In genomic region chr5:122701640-122702523, GRCh38 we compare ENCODE assay signal across 12 cellular contexts.
DNase-seq lines count a peak whose midpoint lies in the region; ATAC-seq and TF ChIP-seq lines count a peak whose summit lies in the region.
"Had no signal": no experiment of that assay in that cellular context is flagged by ENCODE, and none has a peak within 500 bp of the region (broad histone marks: within the 10 kb centered on the region; RNA-seq: fewer than 3 reads in every experiment).

No MANE protein-coding gene starts in this region.

- TF ChIP-seq CTCF in OCI-LY7 (conservative IDR thresholded peaks at IDR 0.05; ENCODE audit: low read length) (no peak), MCF 10A (IDR thresholded peaks at IDR 0.05; ENCODE audit: unreplicated experiment) (no peak)

- CTCF ChIA-PET in OCI-LY7 (lab: Charles Lee; ENCODE audit: unreplicated experiment) (interaction anchor here (0.6 kb wide), 2 partner anchors 40 to 696 kb away, joined by 3 to 4 read pairs; no protein-coding TSS in a partner anchor), MCF 10A (lab: Yijun Ruan, JAX) (interaction anchor here (0.9 to 4.2 kb wide), 8 partner anchors 8 to 665 kb away, joined by 3 to 74 read pairs (median 6); partner anchors contain the start of gene SNX2)

- in situ Hi-C loops in ACHN (cut with HindIII; ENCODE audit: low pct_ligation_motif_present, low pct_unique_long_range_greater_than_20kb, low sequenced_read_pairs): no loop called here

- H3K36me3 ChIP-seq in OCI-LY7 (ENCODE audit: insufficient read depth, low read length): no peaks in the 10 kb centered on the region
- H3K36me3 ChIP-seq: gastroesophageal sphincter, neutrophil had no signal

- H3K4me2 ChIP-seq in OCI-LY7 (ENCODE audit: low read length): peak overlapping the region; percentile 48

- H3K9me2 ChIP-seq in OCI-LY7 (ENCODE audit: insufficient read depth, low read length): no peaks in the 10 kb centered on the region

- no peak overlapping the region for H3K27ac Mint-ChIP-seq in MCF 10A (ENCODE audit: low read depth, unreplicated experiment)
- H3K27ac Mint-ChIP-seq: activated naive CD8-positive, alpha-beta T cell had no signal

- no peak overlapping the region for H3K27ac ChIP-seq in OCI-LY7 (ENCODE audit: low read depth, low read length, poor library complexity, severe bottlenecking)
- H3K27ac ChIP-seq: gastroesophageal sphincter, neutrophil had no signal

- DNase-seq in CD1c-positive myeloid dendritic cell (ENCODE audit: extremely low spot score) (peak; percentile 13), OCI-LY7 (ENCODE audit: low spot score) (peak; percentile 45), MCF 10A (ENCODE audit: unreplicated experiment) (no peak), ACHN (no peak), MV-4-11 (lab: John Stamatoyannopoulos, UW) (no peak), putamen (ENCODE audit: low spot score) (no peak)
- DNase-seq: Caco-2 had no signal

- peak overlapping the region; percentile 37; the same call in 1 of the 2 replicates for H2AFZ ChIP-seq in OCI-LY7 (ENCODE audit: low read length)

- intact Hi-C loops in OCI-LY7 (cut with micrococcal nuclease; ENCODE audit: unreplicated experiment) (loop anchor here (5.0 to 10.0 kb wide), 2 partner anchors 143 to 300 kb away; partner anchors contain the start of gene SNX24), MCF 10A (cut with micrococcal nuclease) (loop anchor here (10.0 kb wide), 2 partner anchors 183 to 663 kb away; no protein-coding TSS in a partner anchor)

- no peaks in the 10 kb centered on the region for H3K9me3 ChIP-seq in OCI-LY7 (ENCODE audit: low read length)
- H3K9me3 ChIP-seq: Caco-2, gastroesophageal sphincter, neutrophil had no signal

- no peak overlapping the region for H3K4me3 Mint-ChIP-seq in MCF 10A (ENCODE audit: unreplicated experiment)
- H3K4me3 Mint-ChIP-seq: activated naive CD8-positive, alpha-beta T cell had no signal

- H3K27me3 Mint-ChIP-seq in MCF 10A (ENCODE audit: insufficient read depth, unreplicated experiment): no peaks in the 10 kb centered on the region

- POLR2A ChIA-PET in OCI-LY7 (lab: Charles Lee): interaction anchor here (0.6 to 1.4 kb wide), 3 partner anchors 24 to 130 kb away, joined by 3 to 4 read pairs (median 3); no protein-coding TSS in a partner anchor
- POLR2A ChIA-PET in MCF 10A (lab: Yijun Ruan, JAX): interaction anchor here (0.7 kb wide), 1 partner anchor 194 kb away, joined by 3 read pairs; no protein-coding TSS in a partner anchor

- H3K79me2 ChIP-seq in OCI-LY7 (ENCODE audit: insufficient read depth, low read depth, low read length): no peaks in the 10 kb centered on the region

- peaks cover 23% of the 10 kb centered on the region for H3K4me1 ChIP-seq in OCI-LY7 (ENCODE audit: insufficient read depth, low read length, poor library complexity, severe bottlenecking)
- H3K4me1 ChIP-seq: gastroesophageal sphincter had no signal

- H3K4me3 ChIP-seq in OCI-LY7 (ENCODE audit: low read depth, low read length, poor library complexity, severe bottlenecking): no peak overlapping the region
- H3K4me3 ChIP-seq: gastroesophageal sphincter had no signal

- no peaks in the 10 kb centered on the region for H3K4me1 Mint-ChIP-seq in MCF 10A (ENCODE audit: insufficient read depth, unreplicated experiment)

- no TSS peak for BruUV-seq in OCI-LY7 (replicated peaks; lab: Mats Ljungman, UMichigan)
- BruUV-seq in MCF 10A (replicated peaks; lab: Mats Ljungman, UMichigan): no TSS peak

- H3K9me3 Mint-ChIP-seq in MCF 10A (ENCODE audit: unreplicated experiment): no peaks in the 10 kb centered on the region

- no peaks in the 10 kb centered on the region for H3K36me3 Mint-ChIP-seq in MCF 10A (ENCODE audit: insufficient read depth, unreplicated experiment)
- H3K36me3 Mint-ChIP-seq: activated naive CD8-positive, alpha-beta T cell had no signal

- ATAC-seq in GM19025 (IDR thresholded peaks at IDR 0.05; ENCODE audit: low read depth, unreplicated experiment) (peak; percentile 99), HG02852 (IDR thresholded peaks at IDR 0.05; ENCODE audit: unreplicated experiment) (peak; percentile 98)
- ATAC-seq: gastroesophageal sphincter had no signal

- no peaks in the 10 kb centered on the region for H4K20me1 ChIP-seq in OCI-LY7 (ENCODE audit: insufficient read depth, low read length)

Comparison
In these comparisons a context has a peak if more than half of its experiments do, and no peak if none do; other contexts are left out.
1. DNase-seq: peak in CD1c-positive myeloid dendritic cell (single experiment) and OCI-LY7 (single experiment); none in MCF 10A (single experiment), ACHN (single experiment), MV-4-11 (single experiment) and putamen (single experiment).